ENCODE assay signal across 10 cellular contexts in genomic region chr20:1389703-1390385, GRCh38.
DNase-seq lines count a peak whose midpoint lies in the region; ATAC-seq lines count a peak whose summit lies in the region.
"Had no signal": no experiment of that assay in that cellular context is flagged by ENCODE, and none has a peak within 500 bp of the region (broad histone marks: within the 10 kb centered on the region; RNA-seq: fewer than 3 reads in every experiment).

No MANE protein-coding gene starts in this region.

- peaks cover 12% of the 10 kb centered on the region; the same call in 1 of the 2 replicates for H3K27me3 ChIP-seq in iPS-20b (ENCODE audit: insufficient read depth, low read length)

- no peak overlapping the region for H3K27ac ChIP-seq in iPS-20b (ENCODE audit: low read length)

- H3K36me3 ChIP-seq in iPS-20b (ENCODE audit: insufficient read depth, low read depth, low read length): peaks cover 13% of the 10 kb centered on the region

- H3K27ac Mint-ChIP-seq in T-helper 1 cell treated with Interleukin-12 subunit alpha and Interleukin-12 subunit beta and Interleukin-4 antibody, amounts not matched to agents 30 μg/mL and 1 μg/mL, for 36 hours: peak overlapping the region; percentile 94
- H3K27ac Mint-ChIP-seq in activated naive CD8-positive, alpha-beta T cell: peak overlapping the region; percentile 87
- H3K27ac Mint-ChIP-seq in stimulated activated naive CD8-positive, alpha-beta T cell treated with anti-CD3 and anti-CD28 coated beads, Interleukin-15, amount 100 ng/mL, for 72 hours: peak overlapping the region in 1 of 2 donors; percentile 46

- ATAC-seq in stimulated activated naive CD8-positive, alpha-beta T cell treated with anti-CD3 and anti-CD28 coated beads, Interleukin-15, amount 100 ng/mL, for 72 hours: no peak

- peaks cover 9% of the 10 kb centered on the region for H3K27me3 Mint-ChIP-seq in T-helper 1 cell treated with Interleukin-12 subunit alpha and Interleukin-12 subunit beta and Interleukin-4 antibody, amounts not matched to agents 30 μg/mL and 1 μg/mL, for 36 hours (ENCODE audit: low read depth)
- H3K27me3 Mint-ChIP-seq in activated naive CD8-positive, alpha-beta T cell: no peaks in the 10 kb centered on the region
- H3K27me3 Mint-ChIP-seq in stimulated activated naive CD8-positive, alpha-beta T cell treated with anti-CD3 and anti-CD28 coated beads, Interleukin-15, amount 100 ng/mL, for 72 hours: no peaks in the 10 kb centered on the region

- H3K9ac ChIP-seq in iPS-20b (ENCODE audit: low read depth, low read length): 0 out of 2 replicates have a peak overlapping the region, but pooled peaks have one; percentile 22

- peak overlapping the region; percentile 23; the same call in 1 of the 2 replicates for H3K4me3 ChIP-seq in iPS-20b (ENCODE audit: low read length)

- no peaks in the 10 kb centered on the region for H3K9me3 ChIP-seq in iPS-20b (ENCODE audit: insufficient read depth, low read depth, low read length)

- H3K4me1 ChIP-seq in iPS-20b (ENCODE audit: insufficient read depth, low read length): peaks cover 21% of the 10 kb centered on the region

- no peaks in the 10 kb centered on the region for H3K9me3 Mint-ChIP-seq in T-helper 1 cell treated with Interleukin-12 subunit alpha and Interleukin-12 subunit beta and Interleukin-4 antibody, amounts not matched to agents 30 μg/mL and 1 μg/mL, for 36 hours
- H3K9me3 Mint-ChIP-seq in activated naive CD8-positive, alpha-beta T cell (ENCODE audit: low read depth): no peaks in the 10 kb centered on the region
- no peaks in the 10 kb centered on the region for H3K9me3 Mint-ChIP-seq in stimulated activated naive CD8-positive, alpha-beta T cell treated with anti-CD3 and anti-CD28 coated beads, Interleukin-15, amount 100 ng/mL, for 72 hours

- H3K4me1 Mint-ChIP-seq in T-helper 1 cell treated with Interleukin-12 subunit alpha and Interleukin-12 subunit beta and Interleukin-4 antibody, amounts not matched to agents 30 μg/mL and 1 μg/mL, for 36 hours (ENCODE audit: low read depth): peaks cover 61% of the 10 kb centered on the region
- H3K4me1 Mint-ChIP-seq in activated naive CD8-positive, alpha-beta T cell (ENCODE audit: low read depth): peaks cover 75% of the 10 kb centered on the region
- H3K4me1 Mint-ChIP-seq in stimulated activated naive CD8-positive, alpha-beta T cell treated with anti-CD3 and anti-CD28 coated beads, Interleukin-15, amount 100 ng/mL, for 72 hours: peaks cover 84% of the 10 kb centered on the region

- H3K4me3 Mint-ChIP-seq in T-helper 1 cell treated with Interleukin-12 subunit alpha and Interleukin-12 subunit beta and Interleukin-4 antibody, amounts not matched to agents 30 μg/mL and 1 μg/mL, for 36 hours: peak overlapping the region; percentile 91
- H3K4me3 Mint-ChIP-seq in activated naive CD8-positive, alpha-beta T cell: peak overlapping the region; percentile 96
- H3K4me3 Mint-ChIP-seq in stimulated activated naive CD8-positive, alpha-beta T cell treated with anti-CD3 and anti-CD28 coated beads, Interleukin-15, amount 100 ng/mL, for 72 hours: peak overlapping the region; percentile 80 to 84

- DNase-seq in T-helper 1 cell (no peak), T1000 (lab: John Stamatoyannopoulos, UW) (no peak), DMS 273 treated with DMSO at 0.1 percent for 48 hours (lab: John Stamatoyannopoulos, UW) (no peak), HuH-7 (ENCODE audit: low spot score) (no peak)
- no peak for DNase-seq in stimulated activated naive CD8-positive, alpha-beta T cell treated with anti-CD3 and anti-CD28 coated beads, Interleukin-15, amount 100 ng/mL, for 72 hours
- DNase-seq: activated CD4-positive, alpha-beta T cell treated with anti-CD3 and anti-CD28 coated beads, Interleukin-2, amount 50 U/mL, for 48 hours; NCI-H2081 had no signal

- peaks cover 25% of the 10 kb centered on the region for H3K36me3 Mint-ChIP-seq in T-helper 1 cell treated with Interleukin-12 subunit alpha and Interleukin-12 subunit beta and Interleukin-4 antibody, amounts not matched to agents 30 μg/mL and 1 μg/mL, for 36 hours (ENCODE audit: low read depth)
- no peaks in the 10 kb centered on the region for H3K36me3 Mint-ChIP-seq in activated naive CD8-positive, alpha-beta T cell
